In genomic region chr17:36590082-36590481, GRCh38 we compare ENCODE assay signal across 14 cellular contexts. TPM values are rescaled to one million over a fixed set of nuclear protein-coding genes. Genes with fewer than 3 reads are reported as not detected.
A peak's percentile ranks its signal among the peaks of the same experiment; 100 is the strongest.
DNase-seq lines count a peak whose midpoint lies in the region; ATAC-seq and TF ChIP-seq lines count a peak whose summit lies in the region.
"Had no signal": no experiment of that assay in that cellular context is flagged by ENCODE, and none has a peak within 500 bp of the region (broad histone marks: within the 10 kb centered on the region; RNA-seq: fewer than 3 reads in every experiment).

No MANE protein-coding gene starts in this region.

- H3K4me3 ChIP-seq in breast epithelium = no peak overlapping the region
- H3K4me3 ChIP-seq in choroid plexus epithelial cell (ENCODE audit: low read depth, low read length) = no peak overlapping the region
- H3K4me3 ChIP-seq: lower lobe of right lung had no signal

- no peak overlapping the region for H3K27ac ChIP-seq in breast epithelium
- H3K27ac ChIP-seq: lower lobe of right lung had no signal

- H3K9me3 Mint-ChIP-seq in MCF 10A (ENCODE audit: unreplicated experiment) (no peaks in the 10 kb centered on the region), chondrocyte (ENCODE audit: low read depth) (no peaks in the 10 kb centered on the region)
- no peaks in the 10 kb centered on the region for H3K9me3 Mint-ChIP-seq in stimulated activated effector memory CD8-positive, alpha-beta T cell treated with anti-CD3 and anti-CD28 coated beads, Interleukin-12 subunit alpha, Interleukin-12 subunit beta, amount 100 ng/mL, for 72 hours

- no peaks in the 10 kb centered on the region for H3K9me3 ChIP-seq in breast epithelium
- H3K9me3 ChIP-seq: lower lobe of right lung had no signal

- CTCF ChIA-PET in MCF 10A (lab: Yijun Ruan, JAX) = interaction anchor here (0.5 to 2.4 kb wide), 3 partner anchors 9 to 621 kb away, joined by 3 to 10 read pairs (median 4); no protein-coding TSS in a partner anchor

- no peaks in the 10 kb centered on the region for H3K27me3 ChIP-seq in breast epithelium

- peak; percentile 61 for ATAC-seq in stimulated activated effector memory CD8-positive, alpha-beta T cell treated with anti-CD3 and anti-CD28 coated beads, Interleukin-12 subunit alpha, Interleukin-12 subunit beta, amount 100 ng/mL, for 72 hours
- ATAC-seq: lower lobe of right lung had no signal

- POLR2A ChIA-PET in MCF 10A (lab: Yijun Ruan, JAX) = interaction anchor here (0.6 to 6.5 kb wide), 3 partner anchors 12 to 104 kb away, joined by 3 to 60 read pairs (median 3); partner anchors contain the start of genes MRM1 and ZNHIT3

- DNase-seq in MCF 10A (ENCODE audit: unreplicated experiment) = peak; percentile 18
- no peak for DNase-seq in breast epithelium (ENCODE audit: low spot score in 2 of 2)
- peak; percentile 85 for DNase-seq in SIG-M5 treated with dmso at 0.1 percent for 504 hours (lab: John Stamatoyannopoulos, UW; ENCODE audit: unreplicated experiment)
- DNase-seq in choroid plexus epithelial cell (ENCODE audit: low read depth) = peak; percentile 73
- DNase-seq in stimulated activated effector memory CD8-positive, alpha-beta T cell treated with anti-CD3 and anti-CD28 coated beads, Interleukin-12 subunit alpha, Interleukin-12 subunit beta, amount 100 ng/mL, for 72 hours (ENCODE audit: low spot score in 2 of 2) = no peak
- no peak for DNase-seq in NCI-H1092 treated with DMSO at 0.1 percent for 48 hours (lab: John Stamatoyannopoulos, UW)
- no peak for DNase-seq in NCI-H146 treated with DMSO at 0.1 percent for 48 hours (lab: John Stamatoyannopoulos, UW; ENCODE audit: unreplicated experiment)
- DNase-seq in chondrocyte (ENCODE audit: low spot score) = no peak
- DNase-seq: effector memory CD4-positive, alpha-beta T cell; hippocampal formation; lower lobe of right lung; NCI-H1436; NK-92 treated with Interleukin-12 subunit alpha and Interleukin-12 subunit beta, amount 100 ng/mL, for 24 hours; stimulated activated naive CD4-positive, alpha-beta T cell had no signal

- H3K36me3 Mint-ChIP-seq in MCF 10A (ENCODE audit: insufficient read depth, unreplicated experiment) = peaks cover 52% of the 10 kb centered on the region
- H3K36me3 Mint-ChIP-seq in stimulated activated effector memory CD8-positive, alpha-beta T cell treated with anti-CD3 and anti-CD28 coated beads, Interleukin-12 subunit alpha, Interleukin-12 subunit beta, amount 100 ng/mL, for 72 hours = peaks cover 61% of the 10 kb centered on the region
- H3K36me3 Mint-ChIP-seq in chondrocyte (ENCODE audit: low read depth) = peaks cover 12% of the 10 kb centered on the region

- no peak overlapping the region for H3K27ac Mint-ChIP-seq in MCF 10A (ENCODE audit: low read depth, unreplicated experiment)
- H3K27ac Mint-ChIP-seq in stimulated activated effector memory CD8-positive, alpha-beta T cell treated with anti-CD3 and anti-CD28 coated beads, Interleukin-12 subunit alpha, Interleukin-12 subunit beta, amount 100 ng/mL, for 72 hours = peak overlapping the region; percentile 53
- H3K27ac Mint-ChIP-seq in chondrocyte (ENCODE audit: unreplicated experiment) = no peak overlapping the region

- TF ChIP-seq CTCF in MCF 10A (IDR thresholded peaks at IDR 0.05; ENCODE audit: unreplicated experiment) = no peak
- no peak for TF ChIP-seq CTCF in breast epithelium (IDR thresholded peaks at IDR 0.05)
- TF ChIP-seq CTCF in choroid plexus epithelial cell (conservative IDR thresholded peaks at IDR 0.05; ENCODE audit: low read depth, low read length) = no peak
- no peak for TF ChIP-seq CTCF in chondrocyte (IDR thresholded peaks at IDR 0.05)

- peaks cover 18% of the 10 kb centered on the region for H3K4me1 Mint-ChIP-seq in MCF 10A (ENCODE audit: insufficient read depth, unreplicated experiment)
- peaks cover 37% of the 10 kb centered on the region for H3K4me1 Mint-ChIP-seq in stimulated activated effector memory CD8-positive, alpha-beta T cell treated with anti-CD3 and anti-CD28 coated beads, Interleukin-12 subunit alpha, Interleukin-12 subunit beta, amount 100 ng/mL, for 72 hours
- peaks cover 19% of the 10 kb centered on the region for H3K4me1 Mint-ChIP-seq in chondrocyte (ENCODE audit: low read depth)

- BruUV-seq in MCF 10A (replicated peaks; lab: Mats Ljungman, UMichigan) = no TSS peak

- H3K27me3 Mint-ChIP-seq in MCF 10A (ENCODE audit: insufficient read depth, unreplicated experiment) = no peaks in the 10 kb centered on the region
- H3K27me3 Mint-ChIP-seq in chondrocyte (ENCODE audit: low read depth) = no peaks in the 10 kb centered on the region

- H3K36me3 ChIP-seq in breast epithelium = peaks cover 12% of the 10 kb centered on the region

- H3K4me1 ChIP-seq in breast epithelium = peaks cover 3 to 6% of the 10 kb centered on the region in 2 donors

- H3K4me3 Mint-ChIP-seq in MCF 10A (ENCODE audit: unreplicated experiment) (no peak overlapping the region), chondrocyte (ENCODE audit: unreplicated experiment) (no peak overlapping the region)
- no peak overlapping the region for H3K4me3 Mint-ChIP-seq in stimulated activated effector memory CD8-positive, alpha-beta T cell treated with anti-CD3 and anti-CD28 coated beads, Interleukin-12 subunit alpha, Interleukin-12 subunit beta, amount 100 ng/mL, for 72 hours

- no peak for TF ChIP-seq POLR2A in breast epithelium (IDR thresholded peaks at IDR 0.05)

- intact Hi-C loops in MCF 10A (cut with micrococcal nuclease) (loop anchor here (2.0 kb wide), 1 partner anchor 37 kb away; no protein-coding TSS in a partner anchor), breast epithelium (cut with DNase I; ENCODE audit: low total_unique reads) (no loop called here)

RNA-seq across cellular contexts. Expression of gene DHRS11, which starts 1.6 kb away (rescaled TPM):
- 11.8 and 14.7 TPM in 2 replicates for total RNA-seq in MCF 10A (2022)
- total RNA-seq in breast epithelium = 10 to 100 TPM; 11.4 to 14.1 (median 11.5) TPM
- total RNA-seq in chondrocyte = 4.2 to 7.0 TPM (median 5.1 TPM) in 3 replicates

RNA-seq across cellular contexts. Expression of gene MRM1, which starts 11.3 kb away (rescaled TPM):
- total RNA-seq in MCF 10A (2022) = 5.7 and 10.0 TPM in 2 replicates
- 1 to 10 TPM; 4.8 to 7.5 (median 7.2) TPM for total RNA-seq in breast epithelium
- 2.5 to 3.9 TPM (median 2.6 TPM) in 3 replicates for total RNA-seq in chondrocyte

RNA-seq across cellular contexts. Expression of gene GGNBP2, which starts 45.4 kb away (rescaled TPM):
- 88.7 and 91.5 TPM in 2 replicates for total RNA-seq in MCF 10A (2022)
- total RNA-seq in breast epithelium = 10 to 100 TPM; 60.6 to 85.5 (median 84.0) TPM
- 62.7 to 70.8 TPM (median 68.2 TPM) in 3 replicates for total RNA-seq in chondrocyte

RNA-seq across cellular contexts. Expression of gene PIGW, which starts 55.3 kb away (rescaled TPM):
- total RNA-seq in MCF 10A (2022) (7.5 and 9.8 TPM in 2 replicates), breast epithelium (1 to 10 TPM; 4.0 to 6.2 (median 5.1) TPM), chondrocyte (10.5 to 15.4 TPM (median 11.0 TPM) in 3 replicates)

RNA-seq across cellular contexts. Expression of gene MYO19, which starts 55.4 kb away (rescaled TPM):
- total RNA-seq in MCF 10A (2022) (64.7 and 72.2 TPM in 2 replicates), breast epithelium (10 to 100 TPM; 28.6 to 86.9 (median 71.3) TPM), chondrocyte (51.5 to 75.6 TPM (median 52.6 TPM) in 3 replicates)

Comparison
In these comparisons a context has a peak if more than half of its experiments do, and no peak if none do; other contexts are left out.
1. DNase-seq: peak in MCF 10A (single experiment), SIG-M5 treated with dmso at 0.1 percent for 504 hours (single experiment) and choroid plexus epithelial cell (single experiment); none in breast epithelium (0 of 2), stimulated activated effector memory CD8-positive, alpha-beta T cell treated with anti-CD3 and anti-CD28 coated beads, Interleukin-12 subunit alpha, Interleukin-12 subunit beta, amount 100 ng/mL, for 72 hours (0 of 2), NCI-H1092 treated with DMSO at 0.1 percent for 48 hours (single experiment), NCI-H146 treated with DMSO at 0.1 percent for 48 hours (single experiment) and chondrocyte (single experiment).